In genomic region chr10:118730699-118731456, GRCh38 we compare ENCODE assay signal across 13 cellular contexts. TPM values are rescaled to one million over a fixed set of nuclear protein-coding genes. Genes with fewer than 3 reads are reported as not detected.
DNase-seq lines count a peak whose midpoint lies in the region; ATAC-seq, FAIRE-seq and TF ChIP-seq lines count a peak whose summit lies in the region.
"Had no signal": no experiment of that assay in that cellular context is flagged by ENCODE, and none has a peak within 500 bp of the region (broad histone marks: within the 10 kb centered on the region; RNA-seq: fewer than 3 reads in every experiment).

No MANE protein-coding gene starts in this region.

- POLR2A ChIA-PET in T-cell (lab: Charles Lee) = no interaction called here

- peak overlapping the region in 2 of 3 donors; percentile 19 to 67 for H3K4me3 Mint-ChIP-seq in T-cell
- peak overlapping the region; percentile 8 to 42 (median 27) for H3K4me3 Mint-ChIP-seq in immature natural killer cell
- H3K4me3 Mint-ChIP-seq in progenitor cell of endocrine pancreas (ENCODE audit: low read depth) = no peak overlapping the region

- TF ChIP-seq CTCF in progenitor cell of endocrine pancreas (IDR thresholded peaks at IDR 0.05; ENCODE audit: unreplicated experiment) (no peak), D721Med (IDR thresholded peaks at IDR 0.05; ENCODE audit: insufficient read depth, missing control alignments) (no peak)

- no peaks in the 10 kb centered on the region for H3K27me3 Mint-ChIP-seq in T-cell
- H3K27me3 Mint-ChIP-seq in immature natural killer cell (ENCODE audit: low read depth in 3 of 3) = peaks cover 0 to 2% (median 2%) of the 10 kb centered on the region in 3 donors
- no peaks in the 10 kb centered on the region for H3K27me3 Mint-ChIP-seq in progenitor cell of endocrine pancreas

- CTCF ChIA-PET in T-cell (lab: Charles Lee) = interaction anchor here (0.6 to 4.8 kb wide), 3 partner anchors 10 to 208 kb away, joined by 3 to 18 read pairs (median 4); partner anchors contain the start of gene CACUL1 (in 1 of the 2)

- peak overlapping the region; percentile 86 to 90 for H3K27ac Mint-ChIP-seq in T-cell
- H3K27ac Mint-ChIP-seq in immature natural killer cell = peak overlapping the region; percentile 78 to 91 (median 88)
- peak overlapping the region; percentile 29 for H3K27ac Mint-ChIP-seq in progenitor cell of endocrine pancreas

- DNase-seq in DMS53 (lab: John Stamatoyannopoulos, UW) = peak; percentile 22
- no peak for DNase-seq in T-cell
- no peak for DNase-seq in immature natural killer cell
- DNase-seq in progenitor cell of endocrine pancreas (ENCODE audit: low spot score, unreplicated experiment) = no peak
- no peak for DNase-seq in D721Med (ENCODE audit: insufficient read length, low spot score)
- DNase-seq: effector CD4-positive, alpha-beta T cell; H7; KBM-7; NCI-H2081 treated with DMSO at 0.1 percent for 48 hours; T-helper 1 cell had no signal

- H3K4me1 Mint-ChIP-seq in T-cell = peaks cover 67 to 86% (median 74%) of the 10 kb centered on the region in 3 donors
- H3K4me1 Mint-ChIP-seq in immature natural killer cell = peaks cover 74 to 78% of the 10 kb centered on the region in 2 donors
- peaks cover 55% of the 10 kb centered on the region for H3K4me1 Mint-ChIP-seq in progenitor cell of endocrine pancreas (ENCODE audit: low read depth)

- H3K36me3 Mint-ChIP-seq in T-cell = peaks cover 16% of the 10 kb centered on the region
- H3K36me3 Mint-ChIP-seq in immature natural killer cell = peaks cover 0 to 9% (median 2%) of the 10 kb centered on the region in 3 donors
- no peaks in the 10 kb centered on the region for H3K36me3 Mint-ChIP-seq in progenitor cell of endocrine pancreas (ENCODE audit: insufficient read depth)

- ATAC-seq in T-cell (replicated peaks in 1 of 4) = peak; percentile 22 to 55 (median 46)
- no peak for ATAC-seq in HG03175 (IDR thresholded peaks at IDR 0.05; ENCODE audit: unreplicated experiment)
- ATAC-seq in HG02970 (IDR thresholded peaks at IDR 0.05; ENCODE audit: low FRiP score, unreplicated experiment) = no peak
- ATAC-seq in GM21717 (IDR thresholded peaks at IDR 0.05; ENCODE audit: unreplicated experiment) = no peak

- H3K9me3 Mint-ChIP-seq in T-cell (no peaks in the 10 kb centered on the region), immature natural killer cell (no peaks in the 10 kb centered on the region), progenitor cell of endocrine pancreas (ENCODE audit: low read depth) (no peaks in the 10 kb centered on the region)

- FAIRE-seq in D721Med (lab: Jason Lieb, UNC) = no peak

RNA-seq across cellular contexts. Expression of gene CACUL1, which starts 23.9 kb away (rescaled TPM):
- total RNA-seq in T-cell = 10 to 100 TPM; 26.3 to 35.2 (median 27.9) TPM
- 10 to 100 TPM; 23.8 to 41.4 (median 25.8) TPM for polyA plus RNA-seq in immature natural killer cell
- total RNA-seq in progenitor cell of endocrine pancreas = 58.5 and 63.0 TPM in 2 replicates

Comparison
In these comparisons a context has a peak if more than half of its experiments do, and no peak if none do; other contexts are left out.
1. ATAC-seq: peak in T-cell (4 of 4); none in HG03175 (single experiment), HG02970 (single experiment) and GM21717 (single experiment).
2. H3K27ac Mint-ChIP-seq: peak in every context shown above with its lines; median percentile 88 in T-cell; 88 in immature natural killer cell; 29 in progenitor cell of endocrine pancreas.